21 cellular contexts compared by ENCODE assay signal in the genomic region with DNA sequence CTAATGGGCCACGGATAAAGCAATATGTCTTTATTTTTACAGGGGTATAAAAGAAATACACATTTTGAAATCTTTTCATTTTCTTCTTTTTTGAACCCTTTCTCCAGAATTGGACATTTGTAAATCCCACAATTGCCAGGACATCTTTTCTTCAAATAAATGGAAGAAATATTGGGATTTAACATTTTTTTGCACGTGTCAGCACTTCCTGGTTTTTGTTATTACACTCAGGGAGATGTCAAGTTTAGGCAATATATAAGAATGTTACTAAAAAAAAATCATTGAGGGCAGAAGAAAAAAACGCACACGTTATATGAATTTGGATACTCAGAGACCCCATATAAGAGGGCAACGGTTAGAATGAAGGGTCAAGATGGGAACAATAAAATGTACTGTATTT.
DNase-seq lines count a peak whose midpoint lies in the region; ATAC-seq, FAIRE-seq and TF ChIP-seq lines count a peak whose summit lies in the region.
"Had no signal": no experiment of that assay in that cellular context is flagged by ENCODE, and none has a peak within 500 bp of the region (broad histone marks: within the 10 kb centered on the region; RNA-seq: fewer than 3 reads in every experiment).

No MANE protein-coding gene starts in this region.

- no peak overlapping the region for H2AFZ ChIP-seq in IMR-90 (replicated peaks; ENCODE audit: low read length, poor library complexity)
- H2AFZ ChIP-seq in K562 (ENCODE audit: low read depth, low read length) = no peak overlapping the region

- no peaks in the 10 kb centered on the region for H3K9me3 ChIP-seq in A549
- no peaks in the 10 kb centered on the region for H3K9me3 ChIP-seq in IMR-90 (ENCODE audit: control insufficient read depth, insufficient read depth, low read length)
- H3K9me3 ChIP-seq in K562 (replicated peaks; ENCODE audit: control insufficient read depth, insufficient read depth, low read depth, low read length) = no peaks in the 10 kb centered on the region
- H3K9me3 ChIP-seq: Caco-2 had no signal

- TF ChIP-seq EP300 in A549 (IDR thresholded peaks at IDR 0.05) (no peak), K562 (IDR thresholded peaks at IDR 0.05; ENCODE audit: low read length) (no peak)

- H3K9me1 ChIP-seq in IMR-90 (ENCODE audit: insufficient read depth, low read length) (no peaks in the 10 kb centered on the region), K562 (ENCODE audit: control insufficient read depth, insufficient read depth, low read length) (no peaks in the 10 kb centered on the region)

- H3K9ac ChIP-seq in IMR-90 (ENCODE audit: low read depth, low read length) (no peak overlapping the region), K562 (ENCODE audit: insufficient read depth in 1 of 2, low read depth in 2 of 2, low read length in 2 of 2) (no peak overlapping the region)
- H3K9ac ChIP-seq: BLaER1 treated with 17β-estradiol and CSF1 and Interleukin-3, amounts not matched to agents 10 nM and 100 nM had no signal

- H3K4me1 ChIP-seq in A549 (no peaks in the 10 kb centered on the region), IMR-90 (ENCODE audit: control insufficient read depth, insufficient read depth, low read length) (no peaks in the 10 kb centered on the region), K562 (replicated peaks in 1 of 2; ENCODE audit: control insufficient read depth in 2 of 2, insufficient read depth in 2 of 2, low read length in 2 of 2) (no peaks in the 10 kb centered on the region)
- H3K4me1 ChIP-seq: BLaER1 treated with 17β-estradiol and CSF1 and Interleukin-3, amounts not matched to agents 10 nM and 100 nM; Caco-2 had no signal

- H4K8ac ChIP-seq in IMR-90 (ENCODE audit: low read depth in 2 of 2, low read length in 2 of 2) = no peak overlapping the region

- no peak overlapping the region for H2BK5ac ChIP-seq in IMR-90 (ENCODE audit: low read depth, low read length, poor library complexity, severe bottlenecking)

- H3K36me3 ChIP-seq in IMR-90 (ENCODE audit: control insufficient read depth, insufficient read depth, low read length) (no peaks in the 10 kb centered on the region), K562 (ENCODE audit: control insufficient read depth, insufficient read depth, low read length) (no peaks in the 10 kb centered on the region)
- H3K36me3 ChIP-seq: BLaER1 treated with 17β-estradiol and CSF1 and Interleukin-3, amounts not matched to agents 10 nM and 100 nM had no signal

- no peak overlapping the region for H4K91ac ChIP-seq in IMR-90 (ENCODE audit: insufficient read depth, low read depth, low read length)

- FAIRE-seq in A549 (lab: Jason Lieb, UNC) (no peak), K562 (lab: Jason Lieb, UNC) (no peak)
- FAIRE-seq: A204.1, D721Med, GM12878, GM12892, GM18507 had no signal

- no peak overlapping the region for H2AK5ac ChIP-seq in IMR-90 (ENCODE audit: low read depth, low read length)

- DNase-seq in A549 (ENCODE audit: low read depth in 1 of 2, low spot score in 1 of 2) (no peak), IMR-90 (no peak), K562 (ENCODE audit: extremely low read depth in 1 of 4, low spot score in 3 of 4) (no peak), T-helper 2 cell (no peak), epidermal melanocyte (ENCODE audit: insufficient read length, low spot score) (no peak)
- DNase-seq in stimulated activated naive CD8-positive, alpha-beta T cell treated with anti-CD3 and anti-CD28 coated beads, Interleukin-15, Interleukin-2, amounts not matched to agents 100 U/mL and 50 U/mL, for 24 hours = no peak
- DNase-seq: 8988T; AML-193; Caco-2; Calu3; CD4-positive, alpha-beta T cell; CD8-positive, alpha-beta T cell; DMS79 treated with DMSO at 0.1 percent for 48 hours; GDM1 had no signal

- no peak for TF ChIP-seq RAD21 in A549 (conservative IDR thresholded peaks at IDR 0.05 in 1 of 2, IDR thresholded peaks at IDR 0.05 in 1 of 2)
- no peak for TF ChIP-seq RAD21 in IMR-90 (IDR thresholded peaks at IDR 0.05; ENCODE audit: low read length)
- TF ChIP-seq RAD21 in K562 (CRISPR knock-in tag; conservative IDR thresholded peaks at IDR 0.05 in 1 of 2, IDR thresholded peaks at IDR 0.05 in 1 of 2) = no peak

- no peak overlapping the region for H3K18ac ChIP-seq in IMR-90 (ENCODE audit: low read depth, low read length)

- POLR2A ChIA-PET in A549 (lab: Yijun Ruan, JAX) = interaction anchor here (0.7 kb wide), 1 partner anchor 712 kb away, joined by 4 read pairs; no protein-coding TSS in a partner anchor
- POLR2A ChIA-PET in IMR-90 (lab: Charles Lee; ENCODE audit: unreplicated experiment) = no interaction called here
- POLR2A ChIA-PET in K562 (lab: Yijun Ruan, JAX) = no interaction called here

- BruUV-seq in IMR-90 (replicated peaks; lab: Mats Ljungman, UMichigan) (no TSS peak), K562 (replicated peaks; lab: Mats Ljungman, UMichigan) (no TSS peak)

- no peak for TF ChIP-seq POLR2A in A549 (IDR thresholded peaks at IDR 0.05; ENCODE audit: low read length)
- no peak for TF ChIP-seq POLR2A in IMR-90 (IDR thresholded peaks at IDR 0.05; ENCODE audit: low read depth, low read length)
- TF ChIP-seq POLR2A in K562 (conservative IDR thresholded peaks at IDR 0.05) = no peak

- no peaks in the 10 kb centered on the region for H3K79me2 ChIP-seq in K562 (ENCODE audit: control insufficient read depth, insufficient read depth, low read length)

- intact Hi-C loops in IMR-90 (cut with micrococcal nuclease) = no loop called here
- intact Hi-C loops in K562 (cut with micrococcal nuclease) = no loop called here

- WGBS in A549 (ENCODE audit: missing lambda C conversion rate) = 19% methylated on average over 5 of the region's 5 CpGs
- WGBS in IMR-90 (ENCODE audit: extremely low coverage in 2 of 2, insufficient read length in 1 of 2), 2 experiments = no CpG with 5 or more reads among the region's 5 CpGs
- 1% methylated on average over 5 of the region's 5 CpGs for WGBS in K562 (ENCODE audit: insufficient coverage, low coverage, missing lambda C conversion rate)

- H4K5ac ChIP-seq in IMR-90 (ENCODE audit: low read depth, low read length) = no peak overlapping the region

- H3K56ac ChIP-seq in IMR-90 (ENCODE audit: extremely low read depth, insufficient read depth, low read length) = no peak overlapping the region

- H4K20me1 ChIP-seq in IMR-90 (ENCODE audit: insufficient read depth, low read length) (no peaks in the 10 kb centered on the region), K562 (replicated peaks; ENCODE audit: control insufficient read depth, insufficient read depth, low read length) (no peaks in the 10 kb centered on the region)
- H4K20me1 ChIP-seq: BLaER1 treated with 17β-estradiol and CSF1 and Interleukin-3, amounts not matched to agents 10 nM and 100 nM had no signal

- H3K4me3 ChIP-seq in A549 (no peak overlapping the region), IMR-90 (ENCODE audit: insufficient read depth, low read depth, low read length) (no peak overlapping the region), K562 (no peak overlapping the region)
- H3K4me3 ChIP-seq: BLaER1 treated with 17β-estradiol and CSF1 and Interleukin-3, amounts not matched to agents 10 nM and 100 nM; GM12878 had no signal

- dilution Hi-C loops in IMR-90 (cut with HindIII; ENCODE audit: low sequenced_read_pairs, unreplicated experiment) = no loop called here

- no peak overlapping the region for H2BK15ac ChIP-seq in IMR-90 (ENCODE audit: low read depth, low read length)

- in situ Hi-C loops in IMR-90 (cut with MboI; ENCODE audit: low sequenced_read_pairs) = no loop called here
- in situ Hi-C loops in K562 (cut with MboI) = no loop called here

- CTCF ChIA-PET in A549 (lab: Yijun Ruan, JAX) = no interaction called here
- CTCF ChIA-PET in IMR-90 (lab: Yijun Ruan, JAX) = no interaction called here
- CTCF ChIA-PET in K562 (lab: Yijun Ruan, JAX; ENCODE audit: low intra/inter-chr PET ratio) = no interaction called here

- H3K79me1 ChIP-seq in IMR-90 (ENCODE audit: low read depth in 1 of 2, low read length in 2 of 2) = no peaks in the 10 kb centered on the region

- TF ChIP-seq CTCF in A549 (IDR thresholded peaks at IDR 0.05) (no peak), IMR-90 (conservative IDR thresholded peaks at IDR 0.05; ENCODE audit: low read depth, low read length) (no peak), K562 (IDR thresholded peaks at IDR 0.05 in 2 of 3, conservative IDR thresholded peaks at IDR 0.05 in 1 of 3; ENCODE audit: insufficient read depth in 2 of 3, low read depth in 1 of 3, low read length in 3 of 3) (no peak)

- no peak overlapping the region for H2BK120ac ChIP-seq in IMR-90 (ENCODE audit: low read depth, low read length)

- no peak overlapping the region for H3K23ac ChIP-seq in IMR-90 (ENCODE audit: low read depth, low read length)

- H2AK9ac ChIP-seq in IMR-90 (replicated peaks; ENCODE audit: low read depth, low read length, poor library complexity) = no peak overlapping the region

- H3K27me3 ChIP-seq in IMR-90 (ENCODE audit: control insufficient read depth, insufficient read depth, low read length) = no peaks in the 10 kb centered on the region
- H3K27me3 ChIP-seq in K562 (ENCODE audit: control insufficient read depth in 2 of 2, insufficient read depth in 2 of 2, low read length in 2 of 2) = no peaks in the 10 kb centered on the region
- H3K27me3 ChIP-seq: BLaER1 treated with 17β-estradiol and CSF1 and Interleukin-3, amounts not matched to agents 10 nM and 100 nM had no signal

- H3K14ac ChIP-seq in IMR-90 (replicated peaks; ENCODE audit: low read depth, low read length) = no peak overlapping the region

- no peak for ATAC-seq in A549
- no peak for ATAC-seq in IMR-90 (ENCODE audit: low read depth)
- ATAC-seq in K562 = no peak
- no peak for ATAC-seq in stimulated activated naive CD8-positive, alpha-beta T cell treated with anti-CD3 and anti-CD28 coated beads, Interleukin-15, Interleukin-2, amounts not matched to agents 100 U/mL and 50 U/mL, for 24 hours
- ATAC-seq: CD8-positive, alpha-beta T cell; GM12878 had no signal

- H3K4me2 ChIP-seq in A549 = no peak overlapping the region
- no peak overlapping the region for H3K4me2 ChIP-seq in IMR-90 (ENCODE audit: low read depth, low read length)
- no peak overlapping the region for H3K4me2 ChIP-seq in K562 (ENCODE audit: insufficient read depth, low read length)
- H3K4me2 ChIP-seq: BLaER1 treated with 17β-estradiol and CSF1 and Interleukin-3, amounts not matched to agents 10 nM and 100 nM had no signal

- no peak overlapping the region for H2BK20ac ChIP-seq in IMR-90 (ENCODE audit: low read depth, low read length)

- H3K27ac ChIP-seq in A549 (no peak overlapping the region), IMR-90 (ENCODE audit: insufficient read depth, low read length) (no peak overlapping the region), K562 (ENCODE audit: extremely low read depth, low read depth, low read length) (no peak overlapping the region)
- H3K27ac ChIP-seq: BLaER1 treated with 17β-estradiol and CSF1 and Interleukin-3, amounts not matched to agents 10 nM and 100 nM; C4-2B had no signal

- H3K4ac ChIP-seq in IMR-90 (ENCODE audit: low read depth, low read length) = no peak overlapping the region

TF ChIP-seq in A549, 52 proteins besides CTCF, POLR2A, EP300 and RAD21:
- TF ChIP-seq MAFK (IDR thresholded peaks at IDR 0.05; ENCODE audit: partially characterized antibody) (peak; percentile 78), CEBPB (IDR thresholded peaks at IDR 0.05) (no peak)
TF ChIP-seq in A549: peak in this region for 1.

TF ChIP-seq in IMR-90, 13 proteins besides CTCF, POLR2A, EP300 and RAD21 (continues in another document):
- peak; percentile 98 for TF ChIP-seq MAFK (IDR thresholded peaks at IDR 0.05; ENCODE audit: low read depth, low read length)

TF ChIP-seq in K562, 482 proteins besides CTCF, POLR2A, EP300 and RAD21 (continues in another document):
- TF ChIP-seq ZNF316 (IDR thresholded peaks at IDR 0.05) = peak; percentile 38; the same call in 1 of the 2 replicates

Comparison
In these comparisons a context has a peak if more than half of its experiments do, and no peak if none do; other contexts are left out.
1. Of the 35 proteins assayed by ChIP-seq in both K562 and A549: peak only in K562: none; only in A549: none; in both: MAFK; in neither: 34.